Comparison of ENCODE assay signal across 12 cellular contexts in the genomic region with DNA sequence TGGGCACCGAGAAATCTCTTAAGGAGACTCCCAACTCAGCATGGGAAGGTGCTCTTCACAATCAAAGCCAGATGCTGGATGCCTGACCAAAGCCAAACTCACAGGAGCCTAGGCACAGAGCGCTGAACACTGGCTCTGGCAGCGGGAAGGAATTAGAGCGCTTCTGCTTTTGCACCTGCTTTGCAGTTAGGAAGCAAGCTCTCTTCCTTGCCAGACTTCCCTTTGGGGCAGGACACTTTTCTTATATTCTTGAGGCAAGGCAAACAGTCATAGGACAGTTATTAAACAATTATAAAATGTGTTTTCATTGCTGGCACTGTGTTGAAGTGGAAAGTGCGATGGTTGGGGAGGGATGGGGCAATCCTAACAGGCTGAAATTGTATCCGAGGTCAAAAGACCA.
DNase-seq lines count a peak whose midpoint lies in the region; ATAC-seq and TF ChIP-seq lines count a peak whose summit lies in the region.
"Had no signal": no experiment of that assay in that cellular context is flagged by ENCODE, and none has a peak within 500 bp of the region (broad histone marks: within the 10 kb centered on the region; RNA-seq: fewer than 3 reads in every experiment).

No MANE protein-coding gene starts in this region.

- H3K4me1 ChIP-seq in colonic mucosa, result peaks cover 4% of the 10 kb centered on the region
- H3K4me1 ChIP-seq: testis had no signal

- no peak for TF ChIP-seq CTCF in GM12865 (IDR thresholded peaks at IDR 0.05; ENCODE audit: insufficient read depth, low read depth, low read length, missing control alignments)
- TF ChIP-seq CTCF in NB4 (IDR thresholded peaks at IDR 0.05; ENCODE audit: low read depth, low read length), result no peak
- TF ChIP-seq CTCF in colonic mucosa (IDR thresholded peaks at IDR 0.05), result no peak

- peaks cover 11% of the 10 kb centered on the region for H3K36me3 Mint-ChIP-seq in stimulated activated effector memory CD8-positive, alpha-beta T cell treated with anti-CD3 and anti-CD28 coated beads, Interleukin-12 subunit alpha, Interleukin-12 subunit beta, amount 100 ng/mL, for 72 hours

- TF ChIP-seq POLR2A in NB4 (IDR thresholded peaks at IDR 0.05; ENCODE audit: extremely low read depth, insufficient read length), result no peak

- intact Hi-C loops in colonic mucosa (cut with DNase I), result no loop called here

- peak overlapping the region; percentile 62 for H3K27ac ChIP-seq in colonic mucosa
- H3K27ac ChIP-seq: dorsolateral prefrontal cortex, testis had no signal

- no peaks in the 10 kb centered on the region for H3K36me3 ChIP-seq in colonic mucosa

- H3K27ac Mint-ChIP-seq in stimulated activated effector memory CD8-positive, alpha-beta T cell treated with anti-CD3 and anti-CD28 coated beads, Interleukin-12 subunit alpha, Interleukin-12 subunit beta, amount 100 ng/mL, for 72 hours, result peak overlapping the region; percentile 81
- H3K27ac Mint-ChIP-seq: activated naive CD4-positive, alpha-beta T cell treated with anti-CD3 and anti-CD28 coated beads, Interleukin-2, amount 50 U/mL, for 72 hours had no signal

- H3K9me3 ChIP-seq in colonic mucosa, result no peaks in the 10 kb centered on the region
- H3K9me3 ChIP-seq: testis had no signal

- DNase-seq in GM12865 (ENCODE audit: low read depth) (peak; percentile 40), NB4 (ENCODE audit: low read depth) (peak; percentile 48), colonic mucosa (no peak), A172 (ENCODE audit: low spot score) (no peak), C1 segment of cervical spinal cord (lab: John Stamatoyannopoulos, UW) (no peak)
- no peak for DNase-seq in stimulated activated effector memory CD8-positive, alpha-beta T cell treated with anti-CD3 and anti-CD28 coated beads, Interleukin-12 subunit alpha, Interleukin-12 subunit beta, amount 100 ng/mL, for 72 hours (ENCODE audit: low spot score in 2 of 2)
- DNase-seq: dorsolateral prefrontal cortex; right cardiac atrium; stimulated activated CD4-positive, alpha-beta T cell treated with anti-CD3 and anti-CD28 coated beads, Interleukin-1b, Interleukin-23, amount 100 ng/mL, for 48 hours; testis had no signal

- no peak for ATAC-seq in stimulated activated effector memory CD8-positive, alpha-beta T cell treated with anti-CD3 and anti-CD28 coated beads, Interleukin-12 subunit alpha, Interleukin-12 subunit beta, amount 100 ng/mL, for 72 hours
- no peak for ATAC-seq in GM18519 (IDR thresholded peaks at IDR 0.05; ENCODE audit: low FRiP score, unreplicated experiment)
- ATAC-seq: right cardiac atrium had no signal

- no peak overlapping the region for H3K9ac ChIP-seq in colonic mucosa (ENCODE audit: low read depth in 2 of 2, low read length in 2 of 2)

- peaks cover 13% of the 10 kb centered on the region for H3K4me1 Mint-ChIP-seq in stimulated activated effector memory CD8-positive, alpha-beta T cell treated with anti-CD3 and anti-CD28 coated beads, Interleukin-12 subunit alpha, Interleukin-12 subunit beta, amount 100 ng/mL, for 72 hours

- H3K27me3 ChIP-seq in colonic mucosa, result no peaks in the 10 kb centered on the region
- H3K27me3 ChIP-seq: dorsolateral prefrontal cortex, testis had no signal

- H3K4me3 ChIP-seq in GM12865 (ENCODE audit: low read depth, low read length) (peak overlapping the region; percentile 75), NB4 (ENCODE audit: low read depth, low read length) (no peak overlapping the region), colonic mucosa (no peak overlapping the region)
- H3K4me3 ChIP-seq: dorsolateral prefrontal cortex, testis had no signal

- peak overlapping the region; percentile 13 for H3K4me3 Mint-ChIP-seq in stimulated activated effector memory CD8-positive, alpha-beta T cell treated with anti-CD3 and anti-CD28 coated beads, Interleukin-12 subunit alpha, Interleukin-12 subunit beta, amount 100 ng/mL, for 72 hours

- H3K9me3 Mint-ChIP-seq in stimulated activated effector memory CD8-positive, alpha-beta T cell treated with anti-CD3 and anti-CD28 coated beads, Interleukin-12 subunit alpha, Interleukin-12 subunit beta, amount 100 ng/mL, for 72 hours, result no peaks in the 10 kb centered on the region

Comparison
In these comparisons a context has a peak if more than half of its experiments do, and no peak if none do; other contexts are left out.
1. DNase-seq: peak in GM12865 (single experiment) and NB4 (single experiment); none in colonic mucosa (single experiment), stimulated activated effector memory CD8-positive, alpha-beta T cell treated with anti-CD3 and anti-CD28 coated beads, Interleukin-12 subunit alpha, Interleukin-12 subunit beta, amount 100 ng/mL, for 72 hours (0 of 2), A172 (single experiment) and C1 segment of cervical spinal cord (0 of 14).